In the genomic region with DNA sequence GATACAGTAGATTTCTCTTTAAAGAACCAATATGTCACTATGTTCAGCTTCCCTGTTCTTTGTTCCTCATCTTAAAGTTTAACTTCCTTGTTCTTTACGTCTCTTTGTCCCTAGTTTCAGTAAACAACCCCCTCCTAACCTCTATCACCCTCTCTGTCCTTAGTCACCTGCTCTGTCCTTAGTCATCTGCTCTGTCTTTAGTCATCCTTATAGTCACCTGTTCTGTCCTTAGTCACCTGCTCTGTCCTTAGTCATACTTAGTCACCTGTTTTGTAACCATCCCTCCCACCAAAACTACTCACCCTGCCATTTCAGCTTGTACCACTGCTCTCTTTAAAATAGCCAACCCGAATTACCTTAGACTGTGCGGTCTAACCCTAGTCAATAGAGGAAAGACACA, we compare ENCODE assay signal across 9 cellular contexts.
DNase-seq lines count a peak whose midpoint lies in the region; ATAC-seq and TF ChIP-seq lines count a peak whose summit lies in the region.
"Had no signal": no experiment of that assay in that cellular context is flagged by ENCODE, and none has a peak within 500 bp of the region (broad histone marks: within the 10 kb centered on the region; RNA-seq: fewer than 3 reads in every experiment).

No MANE protein-coding gene starts in this region.

- H3K4me1 ChIP-seq in upper lobe of right lung (no peaks in the 10 kb centered on the region), vagina (no peaks in the 10 kb centered on the region), left ventricle myocardium inferior (no peaks in the 10 kb centered on the region)

- H3K27me3 Mint-ChIP-seq in activated naive CD4-positive, alpha-beta T cell treated with anti-CD3 and anti-CD28 coated beads, Interleukin-2, amount 50 U/mL, for 24 hours, result no peaks in the 10 kb centered on the region
- H3K27me3 Mint-ChIP-seq in activated naive CD4-positive, alpha-beta T cell treated with anti-CD3 and anti-CD28 coated beads for 36 hours (ENCODE audit: low read depth), result no peaks in the 10 kb centered on the region

- TF ChIP-seq POLR2A in vagina (IDR thresholded peaks at IDR 0.05), result no peak

- no peaks in the 10 kb centered on the region for H3K36me3 Mint-ChIP-seq in activated naive CD4-positive, alpha-beta T cell treated with anti-CD3 and anti-CD28 coated beads, Interleukin-2, amount 50 U/mL, for 24 hours
- H3K36me3 Mint-ChIP-seq in activated naive CD4-positive, alpha-beta T cell treated with anti-CD3 and anti-CD28 coated beads for 36 hours (ENCODE audit: low read depth), result no peaks in the 10 kb centered on the region

- no peak for TF ChIP-seq CTCF in fibroblast of mammary gland (conservative IDR thresholded peaks at IDR 0.05; ENCODE audit: control insufficient read depth, insufficient read depth, low read depth, low read length)
- no peak for TF ChIP-seq CTCF in upper lobe of right lung (IDR thresholded peaks at IDR 0.05)
- TF ChIP-seq CTCF in vagina (IDR thresholded peaks at IDR 0.05), result no peak
- no peak for TF ChIP-seq CTCF in left ventricle myocardium inferior (IDR thresholded peaks at IDR 0.05; ENCODE audit: borderline replicate concordance)

- H3K9me3 ChIP-seq in upper lobe of right lung (no peaks in the 10 kb centered on the region), vagina (no peaks in the 10 kb centered on the region), left ventricle myocardium inferior (replicated peaks) (no peaks in the 10 kb centered on the region)

- peaks cover 19% of the 10 kb centered on the region for H3K4me1 Mint-ChIP-seq in activated naive CD4-positive, alpha-beta T cell treated with anti-CD3 and anti-CD28 coated beads, Interleukin-2, amount 50 U/mL, for 24 hours
- H3K4me1 Mint-ChIP-seq in activated naive CD4-positive, alpha-beta T cell treated with anti-CD3 and anti-CD28 coated beads for 36 hours (ENCODE audit: low read depth), result peaks cover 15% of the 10 kb centered on the region

- no peak overlapping the region for H3K4me3 Mint-ChIP-seq in activated naive CD4-positive, alpha-beta T cell treated with anti-CD3 and anti-CD28 coated beads, Interleukin-2, amount 50 U/mL, for 24 hours
- no peak overlapping the region for H3K4me3 Mint-ChIP-seq in activated naive CD4-positive, alpha-beta T cell treated with anti-CD3 and anti-CD28 coated beads for 36 hours

- peak overlapping the region; percentile 57 for H3K27ac Mint-ChIP-seq in activated naive CD4-positive, alpha-beta T cell treated with anti-CD3 and anti-CD28 coated beads, Interleukin-2, amount 50 U/mL, for 24 hours
- H3K27ac Mint-ChIP-seq in activated naive CD4-positive, alpha-beta T cell treated with anti-CD3 and anti-CD28 coated beads for 36 hours, result no peak overlapping the region

- no peak for DNase-seq in activated naive CD4-positive, alpha-beta T cell treated with anti-CD3 and anti-CD28 coated beads for 36 hours
- peak; percentile 15 for DNase-seq in NCI-H146 treated with DMSO at 0.1 percent for 48 hours (lab: John Stamatoyannopoulos, UW; ENCODE audit: unreplicated experiment)
- DNase-seq in fibroblast of mammary gland (ENCODE audit: low read depth), result peak; percentile 6
- no peak for DNase-seq in upper lobe of right lung
- no peak for DNase-seq in vagina (ENCODE audit: extremely low spot score in 2 of 2)
- no peak for DNase-seq in left ventricle myocardium inferior
- DNase-seq: NCI-H446 treated with DMSO at 0.1 percent for 48 hours had no signal

- no peaks in the 10 kb centered on the region for H3K9me3 Mint-ChIP-seq in activated naive CD4-positive, alpha-beta T cell treated with anti-CD3 and anti-CD28 coated beads, Interleukin-2, amount 50 U/mL, for 24 hours
- no peaks in the 10 kb centered on the region for H3K9me3 Mint-ChIP-seq in activated naive CD4-positive, alpha-beta T cell treated with anti-CD3 and anti-CD28 coated beads for 36 hours

- ATAC-seq in upper lobe of right lung (peak; percentile 80), GM21423 (IDR thresholded peaks at IDR 0.05; ENCODE audit: unreplicated experiment) (no peak)

- H3K4me3 ChIP-seq in fibroblast of mammary gland (ENCODE audit: control insufficient read depth, low read depth, low read length) (no peak overlapping the region), upper lobe of right lung (no peak overlapping the region), vagina (no peak overlapping the region), left ventricle myocardium inferior (no peak overlapping the region)

- H3K27ac ChIP-seq in upper lobe of right lung (no peak overlapping the region), vagina (no peak overlapping the region), left ventricle myocardium inferior (replicated peaks) (no peak overlapping the region)

- H3K27me3 ChIP-seq in upper lobe of right lung (no peaks in the 10 kb centered on the region), vagina (no peaks in the 10 kb centered on the region), left ventricle myocardium inferior (ENCODE audit: low read depth) (no peaks in the 10 kb centered on the region)

- intact Hi-C loops in activated naive CD4-positive, alpha-beta T cell treated with anti-CD3 and anti-CD28 coated beads for 36 hours (cut with micrococcal nuclease), result loop anchor here (1.0 to 5.0 kb wide), 4 partner anchors 191 to 640 kb away; a partner anchor contains a TSS
- intact Hi-C loops in upper lobe of right lung (cut with DNase I) (no loop called here), vagina (cut with DNase I) (no loop called here), left ventricle myocardium inferior (cut with micrococcal nuclease) (loop anchor here (5.0 kb wide), 1 partner anchor 256 kb away; no protein-coding TSS in a partner anchor)

- CTCF ChIA-PET in activated naive CD4-positive, alpha-beta T cell treated with anti-CD3 and anti-CD28 coated beads for 36 hours (lab: Charles Lee), result interaction anchor here (2.3 to 4.5 kb wide), 2 partner anchors 145 to 257 kb away, joined by 7 to 23 read pairs; a partner anchor contains a TSS

- H3K36me3 ChIP-seq in upper lobe of right lung (no peaks in the 10 kb centered on the region), vagina (no peaks in the 10 kb centered on the region), left ventricle myocardium inferior (no peaks in the 10 kb centered on the region)

Comparison
In these comparisons a context has a peak if more than half of its experiments do, and no peak if none do; other contexts are left out.
1. DNase-seq: peak in NCI-H146 treated with DMSO at 0.1 percent for 48 hours (single experiment) and fibroblast of mammary gland (single experiment); none in activated naive CD4-positive, alpha-beta T cell treated with anti-CD3 and anti-CD28 coated beads for 36 hours (single experiment), upper lobe of right lung (single experiment), vagina (0 of 2) and left ventricle myocardium inferior (single experiment).
2. intact Hi-C loops: an anchor here in activated naive CD4-positive, alpha-beta T cell treated with anti-CD3 and anti-CD28 coated beads for 36 hours (1.0 to 5.0 kb wide) and left ventricle myocardium inferior (5.0 kb wide); none called in upper lobe of right lung and vagina.